ENCODE assay signal across 15 cellular contexts in the genomic region with DNA sequence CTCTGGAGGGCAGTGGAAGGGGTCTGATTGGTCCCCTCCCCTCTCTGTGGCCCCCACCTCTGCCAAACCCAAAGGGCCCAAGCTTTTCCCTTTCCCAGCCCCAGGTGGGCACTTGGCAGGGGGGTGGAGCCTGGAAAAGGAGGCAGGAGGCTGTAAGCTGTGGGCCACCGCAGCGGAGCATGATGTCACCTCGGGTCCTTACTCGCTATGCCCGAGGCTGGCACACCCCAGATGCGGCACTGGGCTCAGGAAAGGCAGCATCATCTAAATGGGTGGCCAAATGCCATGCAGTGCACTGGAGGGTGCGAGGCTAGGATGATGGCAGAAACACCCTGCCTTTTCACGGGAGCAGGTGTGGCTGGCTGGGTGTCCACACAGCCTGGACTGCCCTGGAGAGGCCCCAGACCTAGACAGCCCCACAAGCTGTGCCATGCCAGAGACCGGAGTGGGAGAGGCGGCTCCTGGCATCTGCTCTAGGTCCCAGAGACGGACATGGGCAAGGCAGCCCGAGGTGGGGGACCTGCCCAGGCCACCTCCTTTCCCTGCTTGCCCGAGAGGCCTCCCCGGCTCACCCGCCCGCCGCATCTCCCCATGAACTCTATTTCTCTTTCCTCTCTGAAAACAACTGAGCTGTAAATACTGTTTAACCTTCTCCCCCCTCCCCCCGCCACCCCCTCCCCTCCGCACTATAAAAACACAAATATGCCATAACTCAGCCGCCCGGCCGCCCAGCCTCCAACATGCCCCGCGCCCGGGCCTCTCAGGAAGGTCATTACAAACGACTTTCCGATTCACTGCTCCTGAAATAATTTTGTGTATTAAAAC.
DNase-seq lines count a peak whose midpoint lies in the region; ATAC-seq, FAIRE-seq and TF ChIP-seq lines count a peak whose summit lies in the region.
"Had no signal": no experiment of that assay in that cellular context is flagged by ENCODE, and none has a peak within 500 bp of the region (broad histone marks: within the 10 kb centered on the region; RNA-seq: fewer than 3 reads in every experiment).

No MANE protein-coding gene starts in this region.

- DNase-seq in NCI-H748 (lab: John Stamatoyannopoulos, UW; ENCODE audit: unreplicated experiment) (peak; percentile 32), NCI-H748 treated with DMSO at 0.1 percent for 48 hours (lab: John Stamatoyannopoulos, UW) (no peak), endothelial cell of umbilical vein (ENCODE audit: low read depth, low spot score) (no peak), mesenchymal stem cell (no peak), upper lobe of left lung (no peak), D721Med (ENCODE audit: insufficient read length, low spot score) (no peak), iPS-NIHi7 (ENCODE audit: extremely low spot score) (no peak)
- DNase-seq: activated naive CD8-positive, alpha-beta T cell treated with anti-CD3 and anti-CD28 coated beads for 36 hours; activated T-cell treated with anti-CD3 and anti-CD28 coated beads, Interleukin-2, amount 50 U/mL, for 1 hour; COR-L47; foreskin fibroblast; immature natural killer cell; stimulated activated CD4-positive, alpha-beta T cell treated with anti-CD3 and anti-CD28 coated beads, Interleukin-15, amount 100 ng/mL, for 24 hours had no signal

- ATAC-seq in upper lobe of left lung (ENCODE audit: low FRiP score in 2 of 2) (no peak), GM21723 (IDR thresholded peaks at IDR 0.05; ENCODE audit: unreplicated experiment) (no peak)

- no peaks in the 10 kb centered on the region for H3K9me3 ChIP-seq in endothelial cell of umbilical vein (replicated peaks; ENCODE audit: control insufficient read depth, insufficient read depth, low read length)
- H3K9me3 ChIP-seq in mesenchymal stem cell (ENCODE audit: control insufficient read depth, low read length) = no peaks in the 10 kb centered on the region
- H3K9me3 ChIP-seq in upper lobe of left lung = no peaks in the 10 kb centered on the region
- H3K9me3 ChIP-seq: breast epithelium had no signal

- H3K36me3 ChIP-seq in endothelial cell of umbilical vein (ENCODE audit: control insufficient read depth in 2 of 2, extremely low read depth in 1 of 2, insufficient read depth in 2 of 2, low read length in 2 of 2) (no peaks in the 10 kb centered on the region), mesenchymal stem cell (ENCODE audit: control insufficient read depth in 1 of 2, insufficient read depth in 2 of 2, low read depth in 1 of 2, low read length in 2 of 2) (no peaks in the 10 kb centered on the region), upper lobe of left lung (no peaks in the 10 kb centered on the region)
- H3K36me3 ChIP-seq: breast epithelium had no signal

- intact Hi-C loops in endothelial cell of umbilical vein (cut with micrococcal nuclease) = no loop called here

- H2AFZ ChIP-seq in endothelial cell of umbilical vein (ENCODE audit: low read depth, low read length) = no peak overlapping the region
- H2AFZ ChIP-seq in mesenchymal stem cell (ENCODE audit: low read depth, low read length) = no peak overlapping the region

- no peak for FAIRE-seq in endothelial cell of umbilical vein (lab: Jason Lieb, UNC)
- FAIRE-seq in D721Med (lab: Jason Lieb, UNC) = no peak

- H3K9me1 ChIP-seq in endothelial cell of umbilical vein (replicated peaks; ENCODE audit: control insufficient read depth, extremely low read depth, insufficient read depth, low read length) = no peaks in the 10 kb centered on the region

- BruUV-seq in endothelial cell of umbilical vein (replicated peaks; lab: Mats Ljungman, UMichigan) = no TSS peak

- peak overlapping the region; percentile 58 for H2BK120ac ChIP-seq in mesenchymal stem cell (ENCODE audit: low read depth, low read length)

- H3K4me3 ChIP-seq in endothelial cell of umbilical vein (replicated peaks in 1 of 3; ENCODE audit: insufficient read depth in 1 of 3, low read depth in 1 of 3, low read length in 3 of 3) = no peak overlapping the region
- H3K4me3 ChIP-seq in mesenchymal stem cell (ENCODE audit: insufficient read depth in 1 of 2, low read depth in 1 of 2, low read length in 2 of 2) = no peak overlapping the region
- no peak overlapping the region for H3K4me3 ChIP-seq in upper lobe of left lung
- H3K4me3 ChIP-seq: breast epithelium had no signal

- H3K9ac ChIP-seq in endothelial cell of umbilical vein (replicated peaks; ENCODE audit: extremely low read depth, insufficient read depth, low read length) (no peak overlapping the region), mesenchymal stem cell (ENCODE audit: low read length) (no peak overlapping the region)

- peak overlapping the region; percentile 71 for H4K91ac ChIP-seq in mesenchymal stem cell (ENCODE audit: low read length)

- TF ChIP-seq CTCF in endothelial cell of umbilical vein (IDR thresholded peaks at IDR 0.05; ENCODE audit: extremely low read depth in 1 of 2, insufficient read depth in 1 of 2, low read depth in 1 of 2, low read length in 2 of 2) (no peak), upper lobe of left lung (IDR thresholded peaks at IDR 0.05) (no peak), D721Med (IDR thresholded peaks at IDR 0.05; ENCODE audit: insufficient read depth, missing control alignments) (no peak)

- no peak overlapping the region for H2BK5ac ChIP-seq in mesenchymal stem cell (ENCODE audit: low read depth, low read length, poor library complexity, severe bottlenecking)

- H3K4me1 ChIP-seq in endothelial cell of umbilical vein (ENCODE audit: control insufficient read depth, extremely low read depth, insufficient read depth, low read length) (no peaks in the 10 kb centered on the region), mesenchymal stem cell (ENCODE audit: control insufficient read depth, insufficient read depth, low read depth, low read length) (peaks cover 28% of the 10 kb centered on the region), upper lobe of left lung (peaks cover 77 to 98% (median 84%) of the 10 kb centered on the region in 4 donors)

- H4K8ac ChIP-seq in mesenchymal stem cell (ENCODE audit: low read length) = peak overlapping the region; percentile 52

- peak overlapping the region in 1 of 2 experiments; percentile 81 for H3K18ac ChIP-seq in mesenchymal stem cell (ENCODE audit: low read depth in 1 of 2, low read length in 2 of 2)

- POLR2A ChIA-PET in endothelial cell of umbilical vein (lab: Charles Lee) = no interaction called here

- CTCF ChIA-PET in endothelial cell of umbilical vein (lab: Charles Lee) = no interaction called here

- TF ChIP-seq POLR2A in endothelial cell of umbilical vein (IDR thresholded peaks at IDR 0.05; ENCODE audit: low read depth, low read length) (no peak), upper lobe of left lung (IDR thresholded peaks at IDR 0.05) (no peak)

- H3K27me3 ChIP-seq in endothelial cell of umbilical vein (ENCODE audit: control insufficient read depth in 2 of 2, insufficient read depth in 2 of 2, low read length in 2 of 2) = peaks cover 0 to 3% of the 10 kb centered on the region in 2 experiments
- H3K27me3 ChIP-seq in mesenchymal stem cell (ENCODE audit: control insufficient read depth in 1 of 2, insufficient read depth in 1 of 2, low read length in 2 of 2) = peaks cover 14 to 74% of the 10 kb centered on the region in 2 experiments
- H3K27me3 ChIP-seq in upper lobe of left lung = no peaks in the 10 kb centered on the region
- H3K27me3 ChIP-seq: breast epithelium had no signal

- H3K79me2 ChIP-seq in endothelial cell of umbilical vein (ENCODE audit: control insufficient read depth, insufficient read depth, low read length) = no peaks in the 10 kb centered on the region

- H3K4me2 ChIP-seq in endothelial cell of umbilical vein (ENCODE audit: insufficient read depth, low read length) (no peak overlapping the region), mesenchymal stem cell (ENCODE audit: low read length, poor library complexity, severe bottlenecking) (no peak overlapping the region)

- H3K4ac ChIP-seq in mesenchymal stem cell (ENCODE audit: low read depth in 1 of 2, low read length in 2 of 2) = peak overlapping the region in 1 of 2 experiments; percentile 32

- peak overlapping the region; percentile 3 to 90 for H2BK12ac ChIP-seq in mesenchymal stem cell (ENCODE audit: low read length in 2 of 2)

- peak overlapping the region in 1 of 2 experiments; percentile 2 for H3K14ac ChIP-seq in mesenchymal stem cell (ENCODE audit: low read length in 2 of 2)

- 70% methylated on average over 25 of the region's 27 CpGs for WGBS in mesenchymal stem cell
- WGBS in upper lobe of left lung, 2 donors = 62 to 67% methylated on average over 15 to 26 of the region's 27 CpGs

- H3K23ac ChIP-seq in mesenchymal stem cell (ENCODE audit: low read length in 2 of 2) = no peak overlapping the region

- peak overlapping the region; percentile 75 for H2BK15ac ChIP-seq in mesenchymal stem cell (ENCODE audit: low read depth, poor library complexity, severe bottlenecking)

- dilution Hi-C loops in endothelial cell of umbilical vein (cut with MboI; ENCODE audit: extremely low pct_ligation_motif_present, low sequenced_read_pairs) = no loop called here

- no peaks in the 10 kb centered on the region for H4K20me1 ChIP-seq in endothelial cell of umbilical vein (replicated peaks; ENCODE audit: control insufficient read depth, extremely low read depth, insufficient read depth, low read length)

- no peak for TF ChIP-seq EP300 in upper lobe of left lung (IDR thresholded peaks at IDR 0.05)

- H3K79me1 ChIP-seq in mesenchymal stem cell (replicated peaks; ENCODE audit: low read length, poor library complexity, severe bottlenecking) = no peaks in the 10 kb centered on the region

- no peak overlapping the region for H2AK5ac ChIP-seq in mesenchymal stem cell (ENCODE audit: low read length, severe bottlenecking)

- no peak overlapping the region for H3K27ac ChIP-seq in endothelial cell of umbilical vein (ENCODE audit: insufficient read depth, low read depth, low read length)
- H3K27ac ChIP-seq in mesenchymal stem cell (ENCODE audit: low read length, poor library complexity, severe bottlenecking) = no peak overlapping the region
- H3K27ac ChIP-seq in upper lobe of left lung = peak overlapping the region; percentile 65 to 97 (median 88)

TF ChIP-seq in endothelial cell of umbilical vein, 7 proteins besides CTCF, POLR2A, EP300 and RAD21:
- TF ChIP-seq MYC (IDR thresholded peaks at IDR 0.05; ENCODE audit: low read depth, low read length) (no peak), EZH2 (IDR thresholded peaks at IDR 0.05; ENCODE audit: borderline replicate concordance, low read depth, low read length, severe bottlenecking) (peak; percentile 1)
TF ChIP-seq in endothelial cell of umbilical vein: peak in this region for 1.

Comparison
In these comparisons a context has a peak if more than half of its experiments do, and no peak if none do; other contexts are left out.
1. H3K27ac ChIP-seq: peak in upper lobe of left lung (4 of 4); none in endothelial cell of umbilical vein (single experiment) and mesenchymal stem cell (single experiment).